14 cellular contexts compared by ENCODE assay signal in the genomic region with DNA sequence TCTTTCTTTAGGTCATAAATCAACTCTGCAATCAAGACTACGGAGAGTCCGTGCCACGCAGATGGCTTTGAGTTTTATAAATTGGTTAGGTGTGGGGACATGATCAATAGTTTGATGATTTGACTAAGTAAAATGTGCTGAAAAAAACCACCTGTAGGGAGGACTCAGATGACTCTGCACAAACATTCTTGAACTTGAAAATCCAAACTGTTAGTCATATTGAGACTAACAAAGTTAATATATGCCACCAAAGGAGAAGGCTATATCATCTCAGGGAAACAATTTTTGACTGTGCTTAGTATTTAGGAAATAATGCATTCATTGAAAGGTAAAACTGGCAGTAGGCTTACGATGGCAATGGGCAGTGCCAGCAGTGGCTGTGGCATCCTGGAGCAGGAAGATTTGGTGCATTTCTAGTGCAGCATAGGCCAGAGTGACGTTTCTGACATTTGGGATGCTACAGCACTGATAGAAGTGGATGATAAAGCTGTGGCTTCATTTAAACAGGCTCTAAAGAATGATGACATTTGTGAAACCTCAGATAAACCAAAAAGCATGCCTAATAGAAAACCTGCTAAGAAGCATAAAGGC.
DNase-seq lines count a peak whose midpoint lies in the region; ATAC-seq and TF ChIP-seq lines count a peak whose summit lies in the region.
"Had no signal": no experiment of that assay in that cellular context is flagged by ENCODE, and none has a peak within 500 bp of the region (broad histone marks: within the 10 kb centered on the region; RNA-seq: fewer than 3 reads in every experiment).

No MANE protein-coding gene starts in this region.

- no peaks in the 10 kb centered on the region for H3K36me3 Mint-ChIP-seq in activated T-cell treated with anti-CD3 and anti-CD28 coated beads, Interleukin-2, amount 50 U/mL, for 24 hours (ENCODE audit: low read depth)
- no peaks in the 10 kb centered on the region for H3K36me3 Mint-ChIP-seq in effector memory CD8-positive, alpha-beta T cell (ENCODE audit: insufficient read depth)

- H3K27ac ChIP-seq in body of pancreas, result no peak overlapping the region
- H3K27ac ChIP-seq: gastroesophageal sphincter, left lung, PC-9 had no signal

- 53 to 58% methylated on average over 5 of the region's 5 CpGs for WGBS in body of pancreas, 2 donors

- intact Hi-C loops in body of pancreas (cut with DNase I), result no loop called here

- no peak overlapping the region for H3K4me3 ChIP-seq in body of pancreas
- H3K4me3 ChIP-seq: gastroesophageal sphincter, left lung, PC-9 had no signal

- H3K27me3 Mint-ChIP-seq in activated T-cell treated with anti-CD3 and anti-CD28 coated beads, Interleukin-2, amount 50 U/mL, for 24 hours, result no peaks in the 10 kb centered on the region
- H3K27me3 Mint-ChIP-seq in effector memory CD8-positive, alpha-beta T cell, result no peaks in the 10 kb centered on the region

- no peak for TF ChIP-seq CTCF in body of pancreas (IDR thresholded peaks at IDR 0.05)

- H3K4me1 Mint-ChIP-seq in activated T-cell treated with anti-CD3 and anti-CD28 coated beads, Interleukin-2, amount 50 U/mL, for 24 hours (ENCODE audit: low read depth), result peaks cover 28% of the 10 kb centered on the region
- peaks cover 0 to 13% of the 10 kb centered on the region in 2 donors for H3K4me1 Mint-ChIP-seq in effector memory CD8-positive, alpha-beta T cell (ENCODE audit: low read depth in 2 of 2)

- no peak overlapping the region for H3K4me3 Mint-ChIP-seq in activated T-cell treated with anti-CD3 and anti-CD28 coated beads, Interleukin-2, amount 50 U/mL, for 24 hours
- no peak overlapping the region for H3K4me3 Mint-ChIP-seq in effector memory CD8-positive, alpha-beta T cell

- no peak for DNase-seq in activated T-cell treated with anti-CD3 and anti-CD28 coated beads, Interleukin-2, amount 50 U/mL, for 24 hours
- no peak for DNase-seq in activated T-cell treated with anti-CD3 and anti-CD28 coated beads, Interleukin-2, amount 50 U/mL, for 48 hours
- DNase-seq in stimulated activated naive CD8-positive, alpha-beta T cell treated with anti-CD3 and anti-CD28 coated beads, Interleukin-15, Interleukin-2, amounts not matched to agents 100 U/mL and 50 U/mL, for 24 hours, result no peak
- DNase-seq in body of pancreas, result no peak
- DNase-seq in stimulated activated CD4-positive, alpha-beta T cell treated with anti-CD3 and anti-CD28 coated beads, Interleukin-4, amount 100 ng/mL, for 4 hours, result no peak
- DNase-seq in effector memory CD8-positive, alpha-beta T cell, result no peak
- DNase-seq: DMS53, left lung, NCI-H2081 treated with DMSO at 0.1 percent for 48 hours, PC-9, T1000 had no signal

- H3K9me3 ChIP-seq in body of pancreas, result no peaks in the 10 kb centered on the region
- H3K9me3 ChIP-seq: gastroesophageal sphincter, left lung had no signal

- H3K36me3 ChIP-seq in body of pancreas (replicated peaks in 1 of 2; ENCODE audit: insufficient read depth in 1 of 2, low read depth in 2 of 2), result no peaks in the 10 kb centered on the region
- H3K36me3 ChIP-seq: gastroesophageal sphincter, left lung had no signal

- ATAC-seq in GM21717 (IDR thresholded peaks at IDR 0.05; ENCODE audit: unreplicated experiment), result peak; percentile 78
- ATAC-seq in HG03196 (IDR thresholded peaks at IDR 0.05; ENCODE audit: unreplicated experiment), result peak; percentile 77
- ATAC-seq in stimulated activated naive CD8-positive, alpha-beta T cell treated with anti-CD3 and anti-CD28 coated beads, Interleukin-15, Interleukin-2, amounts not matched to agents 100 U/mL and 50 U/mL, for 24 hours, result peak; percentile 65
- ATAC-seq in body of pancreas, result no peak
- ATAC-seq in effector memory CD8-positive, alpha-beta T cell (replicated peaks), result no peak
- ATAC-seq: gastroesophageal sphincter, left lung had no signal

- no peaks in the 10 kb centered on the region for H3K27me3 ChIP-seq in body of pancreas
- H3K27me3 ChIP-seq: gastroesophageal sphincter, left lung had no signal

- peak overlapping the region; percentile 73 for H3K27ac Mint-ChIP-seq in activated T-cell treated with anti-CD3 and anti-CD28 coated beads, Interleukin-2, amount 50 U/mL, for 24 hours
- no peak overlapping the region for H3K27ac Mint-ChIP-seq in effector memory CD8-positive, alpha-beta T cell

- H3K4me1 ChIP-seq in body of pancreas, result no peaks in the 10 kb centered on the region
- H3K4me1 ChIP-seq: gastroesophageal sphincter, left lung had no signal

- TF ChIP-seq POLR2A in body of pancreas (IDR thresholded peaks at IDR 0.05), result no peak

- H3K9me3 Mint-ChIP-seq in activated T-cell treated with anti-CD3 and anti-CD28 coated beads, Interleukin-2, amount 50 U/mL, for 24 hours, result no peaks in the 10 kb centered on the region
- no peaks in the 10 kb centered on the region for H3K9me3 Mint-ChIP-seq in effector memory CD8-positive, alpha-beta T cell

Comparison
In these comparisons a context has a peak if more than half of its experiments do, and no peak if none do; other contexts are left out.
1. ATAC-seq: peak in GM21717 (single experiment), HG03196 (single experiment) and stimulated activated naive CD8-positive, alpha-beta T cell treated with anti-CD3 and anti-CD28 coated beads, Interleukin-15, Interleukin-2, amounts not matched to agents 100 U/mL and 50 U/mL, for 24 hours (single experiment); none in body of pancreas (single experiment) and effector memory CD8-positive, alpha-beta T cell (single experiment).